In the genomic region with DNA sequence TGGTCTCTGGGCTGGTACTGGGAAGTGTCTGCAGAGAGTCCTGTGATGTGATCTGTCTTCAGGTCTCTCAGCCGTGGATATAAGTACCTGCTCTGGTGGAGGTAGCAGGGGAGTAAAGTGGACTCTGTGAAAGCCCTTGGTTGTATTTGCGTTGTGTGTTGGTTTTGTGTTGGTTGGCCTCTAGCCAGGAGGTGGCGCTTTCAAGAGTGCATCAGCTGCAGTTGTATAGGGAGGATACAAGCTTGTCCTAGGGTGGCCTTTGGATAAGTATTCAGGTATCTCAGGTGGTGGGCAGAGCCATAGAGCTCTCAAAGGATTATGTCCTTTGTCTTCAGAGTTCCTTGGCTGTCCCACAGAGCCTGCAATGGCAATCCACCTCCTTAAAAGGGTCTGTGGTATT, we compare ENCODE assay signal across 12 cellular contexts.
DNase-seq lines count a peak whose midpoint lies in the region; ATAC-seq and TF ChIP-seq lines count a peak whose summit lies in the region.
"Had no signal": no experiment of that assay in that cellular context is flagged by ENCODE, and none has a peak within 500 bp of the region (broad histone marks: within the 10 kb centered on the region; RNA-seq: fewer than 3 reads in every experiment).

No MANE protein-coding gene starts in this region.

- H3K36me3 Mint-ChIP-seq in Calu3 (ENCODE audit: insufficient read depth, unreplicated experiment) = no peaks in the 10 kb centered on the region

- H3K36me3 ChIP-seq in iPS DF 6.9 (ENCODE audit: control insufficient read depth, insufficient read depth, low read length) = no peaks in the 10 kb centered on the region
- H3K36me3 ChIP-seq: heart right ventricle had no signal

- no peak overlapping the region for H3K4me3 ChIP-seq in iPS DF 6.9 (ENCODE audit: low read length)
- H3K4me3 ChIP-seq: heart right ventricle had no signal

- WGBS in iPS DF 6.9 (ENCODE audit: insufficient coverage, insufficient read length) = no CpG with 5 or more reads among the region's 3 CpGs

- H3K27ac ChIP-seq in iPS DF 6.9 (ENCODE audit: low read length) = no peak overlapping the region
- H3K27ac ChIP-seq: heart right ventricle had no signal

- TF ChIP-seq CTCF in GM12873 (IDR thresholded peaks at IDR 0.05; ENCODE audit: insufficient read depth, low read depth, low read length, missing control alignments) (peak; percentile 31), Calu3 (IDR thresholded peaks at IDR 0.05; ENCODE audit: unreplicated experiment) (no peak)

- ATAC-seq in GM21723 (IDR thresholded peaks at IDR 0.05; ENCODE audit: unreplicated experiment) = no peak
- ATAC-seq: heart right ventricle, left colon, PC-3 had no signal

- CTCF ChIA-PET in Calu3 (lab: Charles Lee) = no interaction called here

- no peaks in the 10 kb centered on the region for H3K4me1 Mint-ChIP-seq in Calu3 (ENCODE audit: low read depth, unreplicated experiment)

- DNase-seq in activated CD4-positive, alpha-beta T cell treated with anti-CD3 and anti-CD28 coated beads for 48 hours = peak; percentile 5
- no peak for DNase-seq in activated CD4-positive, alpha-beta T cell treated with anti-CD3 and anti-CD28 coated beads, Interleukin-2, amount 50 U/mL, for 4 hours
- DNase-seq in RPMI7951 (ENCODE audit: low read depth) (peak; percentile 1), iPS DF 6.9 (ENCODE audit: low read depth, low spot score) (peak; percentile 29), Calu3 (no peak), NCI-H345 (lab: John Stamatoyannopoulos, UW) (no peak)
- DNase-seq: activated CD4-positive, CD25-positive, alpha-beta regulatory T cell treated with anti-CD3 and anti-CD28 coated beads, Interleukin-2, amount 50 U/mL, for 72 hours; heart right ventricle; PC-3 had no signal

- no peak overlapping the region for H3K4me3 Mint-ChIP-seq in Calu3 (ENCODE audit: low read depth, unreplicated experiment)

- no peaks in the 10 kb centered on the region for H3K9me3 Mint-ChIP-seq in Calu3 (ENCODE audit: low read depth, unreplicated experiment)

- H3K27me3 ChIP-seq in iPS DF 6.9 (ENCODE audit: control insufficient read depth, insufficient read depth, low read length) = no peaks in the 10 kb centered on the region

- H3K27me3 Mint-ChIP-seq in Calu3 (ENCODE audit: unreplicated experiment) = no peaks in the 10 kb centered on the region

- intact Hi-C loops in Calu3 (cut with micrococcal nuclease; ENCODE audit: unreplicated experiment) = no loop called here

- no TSS peak for BruUV-seq in Calu3 (replicated peaks; lab: Mats Ljungman, UMichigan)

- H3K27ac Mint-ChIP-seq in Calu3 (ENCODE audit: unreplicated experiment) = no peak overlapping the region

- no peaks in the 10 kb centered on the region for H3K4me1 ChIP-seq in iPS DF 6.9 (ENCODE audit: control insufficient read depth, insufficient read depth, low read length)
- H3K4me1 ChIP-seq: heart right ventricle had no signal

- H3K9me3 ChIP-seq in iPS DF 6.9 (ENCODE audit: control insufficient read depth, insufficient read depth, low read length) = no peaks in the 10 kb centered on the region

Comparison
In these comparisons a context has a peak if more than half of its experiments do, and no peak if none do; other contexts are left out.
1. DNase-seq: peak in activated CD4-positive, alpha-beta T cell treated with anti-CD3 and anti-CD28 coated beads for 48 hours (single experiment), RPMI7951 (single experiment) and iPS DF 6.9 (single experiment); none in activated CD4-positive, alpha-beta T cell treated with anti-CD3 and anti-CD28 coated beads, Interleukin-2, amount 50 U/mL, for 4 hours (0 of 2), Calu3 (single experiment) and NCI-H345 (single experiment).